ENCODE assay signal across 16 cellular contexts in the genomic region with DNA sequence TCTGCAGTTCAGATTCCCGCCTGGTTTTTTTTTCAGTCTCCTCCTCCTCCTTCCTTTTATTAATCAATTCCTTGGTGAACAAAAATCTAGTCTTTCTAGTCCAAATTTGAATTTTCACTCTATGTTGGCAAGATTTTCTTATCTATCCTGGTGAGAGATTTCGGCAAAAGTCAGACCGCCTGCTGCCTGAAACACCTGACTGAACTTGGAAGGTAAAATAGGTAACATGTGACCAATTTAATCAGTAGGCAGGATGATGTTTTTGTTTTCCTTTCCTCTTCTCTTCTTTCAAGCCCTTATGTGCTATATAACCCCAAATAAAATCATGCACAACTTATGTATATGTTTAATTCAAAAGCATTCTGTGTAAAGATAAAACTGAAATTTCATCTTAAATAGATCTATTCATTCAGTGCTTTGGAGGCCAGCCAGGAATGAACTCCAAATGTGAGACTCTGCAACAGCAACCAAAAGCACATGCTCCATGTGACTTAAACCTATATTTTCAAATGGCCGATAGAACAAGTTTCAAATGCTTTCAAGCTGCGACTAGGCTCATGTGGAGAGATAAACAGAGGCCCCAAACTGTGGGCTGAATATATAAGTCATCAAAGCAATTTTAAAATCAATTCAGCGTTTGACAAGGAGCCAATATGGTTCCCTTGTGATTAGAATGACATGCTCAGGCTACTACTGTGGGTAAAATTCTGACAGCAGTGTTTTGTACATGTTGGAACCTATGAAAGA.
"Had no signal": no experiment of that assay in that cellular context is flagged by ENCODE, and none has a peak within 500 bp of the region (broad histone marks: within the 10 kb centered on the region; RNA-seq: fewer than 3 reads in every experiment).

No MANE protein-coding gene starts in this region.

- H3K4me1 ChIP-seq: parathyroid adenoma, vagina had no signal

- H3K27ac ChIP-seq: brain microvascular endothelial cell, neutrophil, parathyroid adenoma, tibial nerve, vagina had no signal

- H3K27me3 ChIP-seq: brain microvascular endothelial cell, neutrophil, tibial nerve, vagina had no signal

- H3K9ac ChIP-seq: parathyroid adenoma had no signal

- H3K36me3 ChIP-seq: brain microvascular endothelial cell, neutrophil, tibial nerve, vagina had no signal

- DNase-seq: activated B cell treated with CpG ODN at 0.5 μM for 24 hours; activated CD4-positive, alpha-beta T cell treated with anti-CD3 and anti-CD28 coated beads for 48 hours; activated CD8-positive, alpha-beta memory T cell treated with anti-CD3 and anti-CD28 coated beads, Interleukin-2, amount 50 U/mL, for 4 hours; activated CD8-positive, alpha-beta T cell treated with anti-CD3 and anti-CD28 coated beads, Interleukin-2, amount 10 ng/mL, durations not matched to agents 7 days and 5 days; activated gamma-delta T cell treated with Interleukin-2 at 50 U/mL for 16 hours; activated T-cell treated with anti-CD3 and anti-CD28 coated beads, Interleukin-2, amount 50 U/mL, for 72 hours; amniotic stem cell; brain microvascular endothelial cell; naive B cell; stimulated activated CD4-positive, alpha-beta T cell treated with anti-CD3 and anti-CD28 coated beads, Interleukin-12 subunit alpha, Interleukin-12 subunit beta, amount 100 ng/mL, for 4 hours had no signal

- H3K79me2 ChIP-seq: parathyroid adenoma had no signal

- H2AFZ ChIP-seq: parathyroid adenoma had no signal

- ATAC-seq: activated CD8-positive, alpha-beta T cell treated with anti-CD3 and anti-CD28 coated beads, Interleukin-2, amount 10 ng/mL, durations not matched to agents 7 days and 5 days; activated T-cell treated with anti-CD3 and anti-CD28 coated beads, Interleukin-2, amount 50 U/mL, for 72 hours; left lobe of liver; stimulated activated effector memory CD8-positive, alpha-beta T cell treated with anti-CD3 and anti-CD28 coated beads, Interleukin-12 subunit alpha, Interleukin-12 subunit beta, amount 100 ng/mL, for 72 hours had no signal

- H3K4me3 ChIP-seq: tibial nerve, vagina had no signal

- H3K9me3 ChIP-seq: neutrophil, tibial nerve, vagina had no signal
